ENCODE assay signal across 23 cellular contexts in the genomic region with DNA sequence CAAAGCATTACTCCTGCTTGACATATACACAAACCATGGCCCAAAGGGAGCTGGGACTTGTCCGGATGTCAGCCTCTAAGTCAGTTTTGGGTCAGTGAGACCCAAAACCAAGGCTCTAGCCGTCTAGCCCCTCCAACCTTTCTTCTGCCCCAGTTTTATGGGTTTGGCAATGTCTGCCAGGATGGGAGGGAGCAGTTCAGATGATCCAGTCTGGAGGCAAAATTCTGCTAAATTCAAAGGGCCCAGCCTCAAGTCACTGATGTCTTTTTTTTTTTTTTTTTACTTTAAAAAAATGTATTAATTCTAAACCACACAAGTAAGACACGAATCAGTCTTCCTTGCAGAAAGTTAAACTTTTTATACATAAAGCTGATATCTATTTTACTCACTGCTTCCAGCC. TPM values are rescaled to one million over a fixed set of nuclear protein-coding genes. Genes with fewer than 3 reads are reported as not detected.
DNase-seq lines count a peak whose midpoint lies in the region; ATAC-seq, FAIRE-seq and TF ChIP-seq lines count a peak whose summit lies in the region.
"Had no signal": no experiment of that assay in that cellular context is flagged by ENCODE, and none has a peak within 500 bp of the region (broad histone marks: within the 10 kb centered on the region; RNA-seq: fewer than 3 reads in every experiment).

No MANE protein-coding gene starts in this region.

- H3K27ac Mint-ChIP-seq in T-cell, result peak overlapping the region; percentile 94 to 96
- H3K27ac Mint-ChIP-seq: mesothelial cell of epicardium, neural progenitor cell had no signal

- peak overlapping the region in 2 of 3 donors; percentile 34 to 99 for H3K4me3 Mint-ChIP-seq in T-cell
- H3K4me3 Mint-ChIP-seq: mesothelial cell of epicardium, neural progenitor cell had no signal

- H3K27ac ChIP-seq in GM12878 (ENCODE audit: control insufficient read depth, insufficient read depth) (0 out of 2 replicates have a peak overlapping the region, but pooled peaks have one; percentile 1), skin epidermis (peak overlapping the region in 12 of 21 experiments; percentile 6 to 96 (median 73)), esophagus muscularis mucosa (replicated peaks in 1 of 4) (no peak overlapping the region)
- H3K27ac ChIP-seq: adrenal gland, neural progenitor cell, thoracic aorta, VCaP had no signal

- TF ChIP-seq CTCF in GM12878 (IDR thresholded peaks at IDR 0.05 in 2 of 3, conservative IDR thresholded peaks at IDR 0.05 in 1 of 3; ENCODE audit: control insufficient read depth in 2 of 3, extremely low read depth in 1 of 3, insufficient read depth in 1 of 3, low read depth in 3 of 3, low read length in 3 of 3) (no peak), esophagus muscularis mucosa (IDR thresholded peaks at IDR 0.05) (no peak)

- H2AFZ ChIP-seq in GM12878 (ENCODE audit: control insufficient read depth, low read depth, low read length), result no peak overlapping the region

- in situ Hi-C loops in GM12878 (cut with MboI), result no loop called here

- 61% methylated on average over 3 of the region's 3 CpGs for WGBS in GM12878 (ENCODE audit: insufficient coverage, insufficient replicate concordance, low lambda C conversion rate, missing lambda C conversion rate)
- WGBS in esophagus muscularis mucosa, result 88% methylated on average over 3 of the region's 3 CpGs

- intact Hi-C loops in GM12878 (cut with micrococcal nuclease; ENCODE audit: unreplicated experiment), result loop anchor here (5.0 kb wide), 1 partner anchor 36 kb away; a partner anchor contains a TSS
- intact Hi-C loops in esophagus muscularis mucosa (cut with DNase I), result no loop called here

- no peak for TF ChIP-seq RAD21 in GM12878 (IDR thresholded peaks at IDR 0.05; ENCODE audit: insufficient read depth, low read depth, low read length)

- TF ChIP-seq EP300 in GM12878 (IDR thresholded peaks at IDR 0.05; ENCODE audit: borderline replicate concordance in 1 of 2, control insufficient read depth in 1 of 2, low read depth in 2 of 2, low read length in 2 of 2) (no peak), esophagus muscularis mucosa (IDR thresholded peaks at IDR 0.05) (no peak)

- no peaks in the 10 kb centered on the region for H3K27me3 Mint-ChIP-seq in T-cell

- H3K36me3 Mint-ChIP-seq in T-cell, result peaks cover 35% of the 10 kb centered on the region
- H3K36me3 Mint-ChIP-seq: mesothelial cell of epicardium, neural progenitor cell had no signal

- BruUV-seq in GM12878 (replicated peaks; lab: Mats Ljungman, UMichigan), result no TSS peak

- peaks cover 92 to 95% (median 94%) of the 10 kb centered on the region in 3 donors for H3K4me1 Mint-ChIP-seq in T-cell
- H3K4me1 Mint-ChIP-seq: mesothelial cell of epicardium had no signal

- POLR2A ChIA-PET in T-cell (lab: Charles Lee) (interaction anchor here (0.6 to 0.9 kb wide), 3 partner anchors 10 to 66 kb away, joined by 3 to 4 read pairs (median 3); no protein-coding TSS in a partner anchor), GM12878 (lab: Charles Lee) (interaction anchor here (0.6 to 10.0 kb wide), 5 partner anchors 12 to 303 kb away, joined by 3 to 216 read pairs (median 31); a partner anchor contains a TSS)

- H3K36me3 ChIP-seq in GM12878 (ENCODE audit: control insufficient read depth in 2 of 2, insufficient read depth in 2 of 2, low read length in 1 of 2) (peaks cover 0 to 3% of the 10 kb centered on the region in 2 experiments; a peak in 1 of 4 replicates), H7 (replicated peaks; ENCODE audit: control insufficient read depth, insufficient read depth, low read length) (no peaks in the 10 kb centered on the region), esophagus muscularis mucosa (peaks cover 0 to 4% (median 0%) of the 10 kb centered on the region in 4 donors), MG63 (peaks cover 18% of the 10 kb centered on the region; the same call in 1 of the 2 replicates)
- H3K36me3 ChIP-seq: adrenal gland, neural progenitor cell, thoracic aorta had no signal

- peaks cover 27% of the 10 kb centered on the region for H3K4me1 ChIP-seq in GM12878 (ENCODE audit: control insufficient read depth, insufficient read depth, low read length)
- H3K4me1 ChIP-seq in esophagus muscularis mucosa, result peaks cover 18 to 38% (median 26%) of the 10 kb centered on the region in 4 donors
- H3K4me1 ChIP-seq: adrenal gland had no signal

- no peak overlapping the region for H3K9ac ChIP-seq in GM12878 (ENCODE audit: control insufficient read depth, insufficient read depth, low read length)
- H3K9ac ChIP-seq: neural progenitor cell had no signal

- H3K9me3 Mint-ChIP-seq in T-cell, result no peaks in the 10 kb centered on the region
- H3K9me3 Mint-ChIP-seq: mesothelial cell of epicardium, neural progenitor cell had no signal

- no peak overlapping the region for H3K4me2 ChIP-seq in GM12878 (ENCODE audit: control insufficient read depth, insufficient read depth)

- peaks cover 81% of the 10 kb centered on the region for H3K79me2 ChIP-seq in GM12878 (ENCODE audit: control insufficient read depth, insufficient read depth, low read length)

- FAIRE-seq in GM12878 (lab: Jason Lieb, UNC), result no peak
- FAIRE-seq: bronchial epithelial cell had no signal

- H3K4me3 ChIP-seq in GM12878, result no peak overlapping the region
- H3K4me3 ChIP-seq in skin epidermis, result no peak overlapping the region
- H3K4me3 ChIP-seq in H7 (ENCODE audit: insufficient read depth, low read depth, low read length), result no peak overlapping the region
- H3K4me3 ChIP-seq in esophagus muscularis mucosa, result no peak overlapping the region
- no peak overlapping the region for H3K4me3 ChIP-seq in MG63
- H3K4me3 ChIP-seq: adrenal gland, neural progenitor cell, thoracic aorta had no signal

- SMC1A ChIA-PET in GM12878 (lab: Charles Lee; ENCODE audit: uncharacterized antibody, unreplicated experiment), result interaction anchor here (0.5 to 20.8 kb wide), 6 partner anchors 9 to 313 kb away, joined by 3 to 604 read pairs (median 6); a partner anchor contains a TSS

- no peaks in the 10 kb centered on the region for H3K9me3 ChIP-seq in GM12878 (replicated peaks; ENCODE audit: control insufficient read depth, insufficient read depth, low read length)
- no peaks in the 10 kb centered on the region for H3K9me3 ChIP-seq in esophagus muscularis mucosa
- no peaks in the 10 kb centered on the region for H3K9me3 ChIP-seq in MG63
- H3K9me3 ChIP-seq: adrenal gland, thoracic aorta had no signal

- no peak for ATAC-seq in T-cell (replicated peaks in 1 of 4)
- no peak for ATAC-seq in GM12878
- ATAC-seq: left cardiac atrium had no signal

- H4K20me1 ChIP-seq in GM12878 (ENCODE audit: control insufficient read depth, insufficient read depth), result no peaks in the 10 kb centered on the region

- CTCF ChIA-PET in T-cell (lab: Charles Lee), result no interaction called here
- CTCF ChIA-PET in GM12878 (lab: Yijun Ruan, JAX), result interaction anchor here (0.7 to 1.9 kb wide), 5 partner anchors 9 to 46 kb away, joined by 3 to 6 read pairs (median 5); a partner anchor contains a TSS

- TF ChIP-seq POLR2A in GM12878 (IDR thresholded peaks at IDR 0.05; ENCODE audit: low read depth, low read length) (no peak), esophagus muscularis mucosa (IDR thresholded peaks at IDR 0.05; ENCODE audit: low read depth) (no peak)

- RAD21 ChIA-PET in GM12878 (lab: Charles Lee; ENCODE audit: unreplicated experiment), result interaction anchor here (3.1 to 22.0 kb wide), 3 partner anchors 19 to 43 kb away, joined by 13 to 473 read pairs (median 30); a partner anchor contains a TSS

- H3K27me3 ChIP-seq in GM12878 (replicated peaks in 1 of 2; ENCODE audit: control insufficient read depth in 2 of 2, insufficient read depth in 2 of 2, low read length in 1 of 2) (no peaks in the 10 kb centered on the region), H7 (ENCODE audit: control insufficient read depth, insufficient read depth, low read length) (no peaks in the 10 kb centered on the region; the same call in 1 of the 2 replicates), esophagus muscularis mucosa (no peaks in the 10 kb centered on the region), MG63 (no peaks in the 10 kb centered on the region)
- H3K27me3 ChIP-seq: adrenal gland, neural progenitor cell had no signal

- DNase-seq in activated effector memory CD4-positive, alpha-beta T cell treated with anti-CD3 and anti-CD28 coated beads, Interleukin-2, amount 50 U/mL, for 16 hours, result peak; percentile 50
- DNase-seq in activated effector memory CD4-positive, alpha-beta T cell treated with Interleukin-2 at 50 U/mL for 16 hours, result no peak
- no peak for DNase-seq in T-cell
- no peak for DNase-seq in GM12878 (ENCODE audit: low read depth, low spot score)
- DNase-seq in H7, result no peak
- DNase-seq in esophagus muscularis mucosa (ENCODE audit: extremely low spot score), result no peak
- DNase-seq in MG63, result no peak
- DNase-seq: dermis blood vessel endothelial cell, DMS79, left cardiac atrium, MM.1S, NCI-H1694, NCI-H748 treated with DMSO at 0.1 percent for 48 hours, OCI-M1, SHP77 had no signal

RNA-seq across cellular contexts. Expression of a gene that starts 8.6 kb away (rescaled TPM):
- total RNA-seq in T-cell (100 to 1,000 TPM; 390 to 711 (median 496) TPM), GM12878 (2014; rRNA removed) (60.3 and 65.3 TPM in 2 replicates), GM12878 (2014; rRNA removed; fragmentation: Illumina TruSeq; extraction: Trizol) (49.2 and 54.3 TPM in 2 replicates), GM12878 (2021) (86.2 and 105 TPM in 2 replicates), esophagus muscularis mucosa (10 to 100 TPM; 14.4 to 22.5 (median 16.6) TPM)
- 626 and 671 TPM in 2 replicates for total RNA-seq in GM12878 (2013; cell fraction: nucleolus; rRNA removed)
- 26.2 TPM for polyA plus RNA-seq in GM12878 (2011; ENCODE audit: low read depth)
- polyA plus RNA-seq in GM12878 (2011; rRNA removed) (62.1 and 88.8 TPM in 2 replicates), GM12878 (2014; fragmentation: Illumina TruSeq; extraction: Trizol) (51.5 and 73.0 TPM in 2 replicates), GM12878 (2014; fragmentation: Nextera tagmentation; extraction: Ambion mirVana) (10 to 100 TPM; 13.1 to 14.2 TPM), GM12878 (2014; rRNA removed) (83.8 and 84.2 TPM in 2 replicates), GM12878 (2016; fragmentation: Nextera tagmentation; extraction: Ambion mirVana) (10 to 100 TPM; 43.7 to 49.1 TPM)
- polyA plus RNA-seq in GM12878 (2011; cell fraction: cytosol; rRNA removed), result 73.8 and 102 TPM in 2 replicates
- polyA plus RNA-seq in GM12878 (2011; cell fraction: nucleus; rRNA removed), result 528 TPM in 2 replicates
- polyA plus RNA-seq in GM12878 (2012), result 39.6 and 49.1 TPM in 2 replicates
- 197 and 272 TPM in 2 replicates for polyA minus RNA-seq in GM12878 (2011; rRNA and poly(A)+ RNA removed)
- polyA minus RNA-seq in GM12878 (2011; cell fraction: cytosol; rRNA and poly(A)+ RNA removed), result 42.9 and 54.2 TPM in 2 replicates
- 281 and 428 TPM in 2 replicates for polyA minus RNA-seq in GM12878 (2011; cell fraction: nucleus; rRNA and poly(A)+ RNA removed)
- total RNA-seq in H7 (2014; rRNA removed; shearing (Covaris generic)), result 0.80 and 0.85 TPM in 2 replicates
- total RNA-seq in MG63 (2014; rRNA removed; shearing (Covaris generic); ENCODE audit: low replicate concordance), result 4.9 and 11.7 TPM in 2 replicates

RNA-seq across cellular contexts. Expression of a gene that starts 36.2 kb away (rescaled TPM):
- under 1 TPM in 3 of 5 donors, not detected in 2; 0.18 to 0.25 (median 0.19) TPM for total RNA-seq in T-cell
- 2.0 and 2.9 TPM in 2 replicates for total RNA-seq in GM12878 (2013; cell fraction: nucleolus; rRNA removed)
- 1.9 and 2.3 TPM in 2 replicates for total RNA-seq in GM12878 (2014; rRNA removed)
- total RNA-seq in GM12878 (2014; rRNA removed; fragmentation: Illumina TruSeq; extraction: Trizol), result 1.2 and 1.3 TPM in 2 replicates
- 0.77 and 1.4 TPM in 2 replicates for total RNA-seq in GM12878 (2021)
- 0.92 TPM for polyA plus RNA-seq in GM12878 (2011; ENCODE audit: low read depth)
- polyA plus RNA-seq in GM12878 (2011; rRNA removed), result 4.5 and 6.4 TPM in 2 replicates
- polyA plus RNA-seq in GM12878 (2011; cell fraction: cytosol; rRNA removed), result 4.8 and 5.3 TPM in 2 replicates
- polyA plus RNA-seq in GM12878 (2011; cell fraction: nucleus; rRNA removed), result 2.6 and 3.7 TPM in 2 replicates
- 1.2 and 2.1 TPM in 2 replicates for polyA plus RNA-seq in GM12878 (2012)
- polyA plus RNA-seq in GM12878 (2014; fragmentation: Illumina TruSeq; extraction: Trizol), result 0.90 and 1.2 TPM in 2 replicates
- polyA plus RNA-seq in GM12878 (2014; fragmentation: Nextera tagmentation; extraction: Ambion mirVana), result 1 to 10 TPM; 2.4 to 2.9 TPM
- polyA plus RNA-seq in GM12878 (2014; rRNA removed), result 1.4 and 1.5 TPM in 2 replicates
- polyA plus RNA-seq in GM12878 (2016; fragmentation: Nextera tagmentation; extraction: Ambion mirVana), result 1 to 10 TPM; 2.3 to 2.9 TPM
- polyA minus RNA-seq in GM12878 (2011; rRNA and poly(A)+ RNA removed), result 3.1 and 3.4 TPM in 2 replicates
- 0.94 and 1.3 TPM in 2 replicates for polyA minus RNA-seq in GM12878 (2011; cell fraction: cytosol; rRNA and poly(A)+ RNA removed)
- polyA minus RNA-seq in GM12878 (2011; cell fraction: nucleus; rRNA and poly(A)+ RNA removed), result 0.85 and 0.96 TPM in 2 replicates
- total RNA-seq in H7 (2014; rRNA removed; shearing (Covaris generic)), result not detected in 2 replicates
- total RNA-seq in esophagus muscularis mucosa, result 1 to 10 TPM in 1 of 4 donors, under 1 TPM in 2, not detected in 1; 0.19 to 1.2 (median 0.52) TPM
- total RNA-seq in MG63 (2014; rRNA removed; shearing (Covaris generic); ENCODE audit: low replicate concordance), result not detected in 2 replicates
- total RNA-seq: bronchial epithelial cell; T-helper 1 cell treated with Interleukin-12 subunit alpha and Interleukin-12 subunit beta and Interleukin-4 antibody, amounts not matched to agents 30 ng/mL and 1 ng/mL, for 36 hours; thoracic aorta had no signal

Comparison
In these comparisons a context has a peak if more than half of its experiments do, and no peak if none do; other contexts are left out.
1. H3K27ac ChIP-seq: peak in GM12878 (single experiment) and skin epidermis (12 of 21); none in esophagus muscularis mucosa (0 of 4).